ENCODE assay signal across 10 cellular contexts in genomic region chr1:52970149-52970548, GRCh38. TPM values are rescaled to one million over a fixed set of nuclear protein-coding genes. Genes with fewer than 3 reads are reported as not detected.
A peak's percentile ranks its signal among the peaks of the same experiment; 100 is the strongest.
DNase-seq lines count a peak whose midpoint lies in the region; ATAC-seq, FAIRE-seq and TF ChIP-seq lines count a peak whose summit lies in the region.
"Had no signal": no experiment of that assay in that cellular context is flagged by ENCODE, and none has a peak within 500 bp of the region (broad histone marks: within the 10 kb centered on the region; RNA-seq: fewer than 3 reads in every experiment).

No MANE protein-coding gene starts in this region.

- peaks cover 16 to 39% of the 10 kb centered on the region in 2 donors for H3K36me3 Mint-ChIP-seq in CD14-positive monocyte
- no peaks in the 10 kb centered on the region for H3K36me3 Mint-ChIP-seq in activated CD4-positive, alpha-beta memory T cell treated with anti-CD3 and anti-CD28 coated beads, Interleukin-2, amount 10 ng/mL, durations not matched to agents 7 days and 5 days (ENCODE audit: low read depth)

- POLR2A ChIA-PET in activated CD4-positive, alpha-beta memory T cell treated with anti-CD3 and anti-CD28 coated beads, Interleukin-2, amount 10 ng/mL, durations not matched to agents 7 days and 5 days (lab: Charles Lee) = no interaction called here

- H3K4me3 Mint-ChIP-seq in CD14-positive monocyte = no peak overlapping the region
- no peak overlapping the region for H3K4me3 Mint-ChIP-seq in activated CD4-positive, alpha-beta memory T cell treated with anti-CD3 and anti-CD28 coated beads, Interleukin-2, amount 10 ng/mL, durations not matched to agents 7 days and 5 days

- H3K27me3 Mint-ChIP-seq in CD14-positive monocyte (ENCODE audit: low read depth in 3 of 3) = no peaks in the 10 kb centered on the region
- no peaks in the 10 kb centered on the region for H3K27me3 Mint-ChIP-seq in activated CD4-positive, alpha-beta memory T cell treated with anti-CD3 and anti-CD28 coated beads, Interleukin-2, amount 10 ng/mL, durations not matched to agents 7 days and 5 days

- TF ChIP-seq POLR2A in esophagus squamous epithelium (IDR thresholded peaks at IDR 0.05) = no peak

- no peaks in the 10 kb centered on the region for H3K4me1 ChIP-seq in esophagus squamous epithelium

- peaks cover 0 to 22% (median 0%) of the 10 kb centered on the region in 3 donors for H3K36me3 ChIP-seq in esophagus squamous epithelium

- no peak overlapping the region for H3K27ac ChIP-seq in esophagus squamous epithelium

- WGBS in esophagus squamous epithelium, 2 donors = 81 to 82% methylated on average over 3 of the region's 3 CpGs

- H3K4me1 Mint-ChIP-seq in CD14-positive monocyte = no peaks in the 10 kb centered on the region
- H3K4me1 Mint-ChIP-seq in activated CD4-positive, alpha-beta memory T cell treated with anti-CD3 and anti-CD28 coated beads, Interleukin-2, amount 10 ng/mL, durations not matched to agents 7 days and 5 days = no peaks in the 10 kb centered on the region

- peak; percentile 59 for FAIRE-seq in RCC 7860 (lab: Jason Lieb, UNC)

- peak; percentile 13 for DNase-seq in A172 (ENCODE audit: low spot score)
- no peak for DNase-seq in RCC 7860 (ENCODE audit: low spot score)
- peak; percentile 47 for DNase-seq in fibroblast of mammary gland (ENCODE audit: low read depth)
- DNase-seq in CD14-positive monocyte (ENCODE audit: low spot score) = no peak
- no peak for DNase-seq in esophagus squamous epithelium (lab: John Stamatoyannopoulos, UW)
- DNase-seq in activated CD4-positive, alpha-beta memory T cell treated with anti-CD3 and anti-CD28 coated beads, Interleukin-2, amount 10 ng/mL, durations not matched to agents 7 days and 5 days = no peak
- DNase-seq: aorta, MG63 had no signal

- no peak for ATAC-seq in HG03442 (IDR thresholded peaks at IDR 0.05; ENCODE audit: unreplicated experiment)

- H3K27me3 ChIP-seq in esophagus squamous epithelium = no peaks in the 10 kb centered on the region
- H3K27me3 ChIP-seq: MG63 had no signal

- H3K27ac Mint-ChIP-seq in CD14-positive monocyte = peak overlapping the region in 1 of 7 donors; percentile 4
- H3K27ac Mint-ChIP-seq in activated CD4-positive, alpha-beta memory T cell treated with anti-CD3 and anti-CD28 coated beads, Interleukin-2, amount 10 ng/mL, durations not matched to agents 7 days and 5 days = no peak overlapping the region

- H3K4me3 ChIP-seq in fibroblast of mammary gland (ENCODE audit: control insufficient read depth, low read depth, low read length) (no peak overlapping the region), esophagus squamous epithelium (no peak overlapping the region)
- H3K4me3 ChIP-seq: MG63 had no signal

- H3K9me3 Mint-ChIP-seq in CD14-positive monocyte = no peaks in the 10 kb centered on the region
- no peaks in the 10 kb centered on the region for H3K9me3 Mint-ChIP-seq in activated CD4-positive, alpha-beta memory T cell treated with anti-CD3 and anti-CD28 coated beads, Interleukin-2, amount 10 ng/mL, durations not matched to agents 7 days and 5 days

- CTCF ChIA-PET in activated CD4-positive, alpha-beta memory T cell treated with anti-CD3 and anti-CD28 coated beads, Interleukin-2, amount 10 ng/mL, durations not matched to agents 7 days and 5 days (lab: Charles Lee) = no interaction called here

- intact Hi-C loops in CD14-positive monocyte (cut with micrococcal nuclease) (no loop called here), esophagus squamous epithelium (cut with DNase I) (no loop called here)

- TF ChIP-seq CTCF in GM12874 (IDR thresholded peaks at IDR 0.05; ENCODE audit: insufficient read depth, low read depth, low read length) (peak; percentile 6; the same call in 1 of the 2 replicates), fibroblast of mammary gland (conservative IDR thresholded peaks at IDR 0.05; ENCODE audit: control insufficient read depth, insufficient read depth, low read depth, low read length) (peak; percentile 30), CD14-positive monocyte (IDR thresholded peaks at IDR 0.05) (no peak), esophagus squamous epithelium (IDR thresholded peaks at IDR 0.05) (no peak)

- no peaks in the 10 kb centered on the region for H3K9me3 ChIP-seq in esophagus squamous epithelium
- H3K9me3 ChIP-seq: MG63 had no signal

RNA-seq across cellular contexts. Expression of gene SCP2, which starts 43.1 kb away (rescaled TPM):
- total RNA-seq in A172 (2014; rRNA removed; shearing (Covaris generic)) = 180 and 182 TPM in 2 replicates
- polyA plus RNA-seq in CD14-positive monocyte = 100 to 1,000 TPM; 156 to 197 TPM
- 100 to 1,000 TPM in 3 of 4 donors, 10 to 100 TPM in 1; 97.8 to 194 (median 118) TPM for total RNA-seq in esophagus squamous epithelium
- total RNA-seq in activated CD4-positive, alpha-beta memory T cell treated with anti-CD3 and anti-CD28 coated beads, Interleukin-2, amount 10 ng/mL, durations not matched to agents 7 days and 5 days = 10 to 100 TPM; 91.0 to 99.9 TPM

RNA-seq across cellular contexts. Expression of gene ECHDC2, which starts 48.6 kb away (rescaled TPM):
- total RNA-seq in A172 (2014; rRNA removed; shearing (Covaris generic)) = not detected in 2 replicates
- 1 to 10 TPM; 3.1 to 4.1 TPM for polyA plus RNA-seq in CD14-positive monocyte
- 100 to 1,000 TPM in 1 of 4 donors, 10 to 100 TPM in 3; 57.8 to 101 (median 77.1) TPM for total RNA-seq in esophagus squamous epithelium
- 10 to 100 TPM; 63.9 to 64.5 TPM for total RNA-seq in activated CD4-positive, alpha-beta memory T cell treated with anti-CD3 and anti-CD28 coated beads, Interleukin-2, amount 10 ng/mL, durations not matched to agents 7 days and 5 days

Comparison
In these comparisons a context has a peak if more than half of its experiments do, and no peak if none do; other contexts are left out.
1. DNase-seq: peak in A172 (single experiment) and fibroblast of mammary gland (single experiment); none in RCC 7860 (single experiment), CD14-positive monocyte (single experiment), esophagus squamous epithelium (single experiment) and activated CD4-positive, alpha-beta memory T cell treated with anti-CD3 and anti-CD28 coated beads, Interleukin-2, amount 10 ng/mL, durations not matched to agents 7 days and 5 days (single experiment).
2. CTCF ChIP-seq: peak in GM12874 (single experiment) and fibroblast of mammary gland (single experiment); none in CD14-positive monocyte (single experiment) and esophagus squamous epithelium (0 of 6).
3. RNA of gene ECHDC2, which starts 48.6 kb away (total RNA-seq): 57.8 to 101 TPM in esophagus squamous epithelium and 63.9 to 64.5 TPM in activated CD4-positive, alpha-beta memory T cell treated with anti-CD3 and anti-CD28 coated beads, Interleukin-2, amount 10 ng/mL, durations not matched to agents 7 days and 5 days; not detected in A172; every median in the first group is over 10 times any median in the second.